1 cellular context compared by ENCODE assay signal in genomic region chr7:96219382-96220130, GRCh38.
TF ChIP-seq lines count a peak whose summit lies in the region.

No MANE protein-coding gene starts in this region.

TF ChIP-seq in HCT116, 20 proteins besides CTCF, POLR2A, EP300 and RAD21 (continued from another document):
- TF ChIP-seq JUND (IDR thresholded peaks at IDR 0.05) = peak; percentile 35
